9 cellular contexts compared by ENCODE assay signal in the genomic region with DNA sequence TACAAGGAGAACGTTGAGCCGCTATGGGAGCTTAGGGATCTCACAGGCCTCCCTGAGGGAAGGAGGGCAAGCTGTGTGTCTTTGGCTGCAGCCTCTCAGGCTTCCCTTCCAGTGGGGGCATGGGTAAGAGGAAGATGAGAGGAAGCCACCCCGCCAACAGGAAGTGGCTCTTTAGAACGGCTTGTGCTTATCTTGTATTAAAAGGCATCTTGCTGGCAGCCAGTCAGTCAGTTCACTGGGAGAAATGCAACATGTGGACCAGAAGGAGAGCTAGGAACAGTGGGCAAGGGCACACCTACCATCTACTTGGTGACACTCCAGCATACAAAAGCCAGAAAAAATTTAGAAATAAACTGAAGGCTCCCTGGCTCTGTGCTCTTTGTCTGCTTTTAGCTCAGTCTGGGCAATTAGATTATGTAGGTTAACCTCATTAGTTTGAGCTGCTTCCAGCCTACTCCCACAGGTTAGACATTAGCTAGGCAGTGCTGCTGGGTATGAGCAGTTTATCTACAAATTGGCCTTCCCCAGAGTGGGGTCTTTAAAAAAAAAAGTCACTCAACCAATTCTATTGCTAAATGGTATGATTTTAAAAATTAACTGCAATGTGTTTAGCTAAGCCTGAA.
A peak's percentile ranks its signal among the peaks of the same experiment; 100 is the strongest.
DNase-seq lines count a peak whose midpoint lies in the region; ATAC-seq and TF ChIP-seq lines count a peak whose summit lies in the region.
"Had no signal": no experiment of that assay in that cellular context is flagged by ENCODE, and none has a peak within 500 bp of the region (broad histone marks: within the 10 kb centered on the region; RNA-seq: fewer than 3 reads in every experiment).

No MANE protein-coding gene starts in this region.

- peak; percentile 95 for DNase-seq in A673 (ENCODE audit: low spot score)
- peak; percentile 11 for DNase-seq in Daoy (ENCODE audit: low read depth)
- peak in 2 of 3 donors; percentile 17 to 53 for DNase-seq in Peyer's patch
- DNase-seq in choroid plexus epithelial cell (ENCODE audit: low read depth), result peak; percentile 3
- no peak for DNase-seq in effector memory CD4-positive, alpha-beta T cell
- no peak for DNase-seq in left lung
- DNase-seq in MCF 10A (ENCODE audit: unreplicated experiment), result no peak
- DNase-seq in stimulated activated CD4-positive, alpha-beta T cell treated with anti-CD3 and anti-CD28 coated beads, Interleukin-12 subunit alpha, Interleukin-12 subunit beta, amount 100 ng/mL, for 4 hours, result no peak

- intact Hi-C loops in A673 (cut with micrococcal nuclease; ENCODE audit: unreplicated experiment) (no loop called here), left lung (cut with DNase I) (no loop called here), MCF 10A (cut with micrococcal nuclease) (no loop called here)

- POLR2A ChIA-PET in A673 (lab: Charles Lee; ENCODE audit: low non-redundant PET), result interaction anchor here (0.7 kb wide), 2 partner anchors 55 to 1788 kb away, joined by 3 to 4 read pairs; no protein-coding TSS in a partner anchor
- POLR2A ChIA-PET in MCF 10A (lab: Yijun Ruan, JAX), result no interaction called here

- H3K4me1 ChIP-seq in A673 (ENCODE audit: insufficient read depth, low read length, poor library complexity, severe bottlenecking) (peaks cover 40% of the 10 kb centered on the region), Peyer's patch (no peaks in the 10 kb centered on the region), left lung (peaks cover 0 to 6% of the 10 kb centered on the region in 2 donors)
- no peaks in the 10 kb centered on the region for H3K4me1 ChIP-seq in effector memory CD4-positive, alpha-beta T cell (ENCODE audit: control insufficient read depth, insufficient read depth, low read length, poor library complexity, severe bottlenecking)

- no peaks in the 10 kb centered on the region for H3K9me3 ChIP-seq in A673 (ENCODE audit: low read depth, low read length, poor library complexity, severe bottlenecking)
- H3K9me3 ChIP-seq in Peyer's patch, result no peaks in the 10 kb centered on the region
- no peaks in the 10 kb centered on the region for H3K9me3 ChIP-seq in effector memory CD4-positive, alpha-beta T cell (ENCODE audit: control insufficient read depth, low read length)
- H3K9me3 ChIP-seq in left lung, result no peaks in the 10 kb centered on the region

- no peak for ATAC-seq in left lung

- no peaks in the 10 kb centered on the region for H3K4me1 Mint-ChIP-seq in MCF 10A (ENCODE audit: insufficient read depth, unreplicated experiment)

- TF ChIP-seq CTCF in A673 (conservative IDR thresholded peaks at IDR 0.05; ENCODE audit: low read depth, low read length), result no peak
- no peak for TF ChIP-seq CTCF in Peyer's patch (IDR thresholded peaks at IDR 0.05)
- TF ChIP-seq CTCF in choroid plexus epithelial cell (conservative IDR thresholded peaks at IDR 0.05; ENCODE audit: low read depth, low read length), result no peak
- TF ChIP-seq CTCF in left lung (IDR thresholded peaks at IDR 0.05), result no peak
- no peak for TF ChIP-seq CTCF in MCF 10A (IDR thresholded peaks at IDR 0.05; ENCODE audit: unreplicated experiment)

- no peaks in the 10 kb centered on the region for H3K9me3 Mint-ChIP-seq in MCF 10A (ENCODE audit: unreplicated experiment)

- H3K27me3 ChIP-seq in A673 (replicated peaks; ENCODE audit: insufficient read depth, low read depth, low read length, poor library complexity) (no peaks in the 10 kb centered on the region), Peyer's patch (no peaks in the 10 kb centered on the region), left lung (no peaks in the 10 kb centered on the region)
- H3K27me3 ChIP-seq in effector memory CD4-positive, alpha-beta T cell (replicated peaks; ENCODE audit: control insufficient read depth, insufficient read depth, low read length, poor library complexity, severe bottlenecking), result no peaks in the 10 kb centered on the region

- CTCF ChIA-PET in A673 (lab: Charles Lee) (no interaction called here), MCF 10A (lab: Yijun Ruan, JAX) (interaction anchor here (0.7 kb wide), 2 partner anchors 70 to 279 kb away, joined by 3 read pairs; no protein-coding TSS in a partner anchor)

- no peak overlapping the region for H3K4me3 Mint-ChIP-seq in MCF 10A (ENCODE audit: unreplicated experiment)

- H3K4me3 ChIP-seq in A673 (ENCODE audit: low read depth, low read length, poor library complexity, severe bottlenecking), result no peak overlapping the region
- no peak overlapping the region for H3K4me3 ChIP-seq in Peyer's patch
- H3K4me3 ChIP-seq in choroid plexus epithelial cell (ENCODE audit: low read depth, low read length), result no peak overlapping the region
- no peak overlapping the region for H3K4me3 ChIP-seq in effector memory CD4-positive, alpha-beta T cell (ENCODE audit: insufficient read depth, low read depth, low read length, poor library complexity, severe bottlenecking)
- H3K4me3 ChIP-seq in left lung, result no peak overlapping the region

- no peaks in the 10 kb centered on the region for H3K36me3 Mint-ChIP-seq in MCF 10A (ENCODE audit: insufficient read depth, unreplicated experiment)

- BruUV-seq in A673 (replicated peaks; lab: Mats Ljungman, UMichigan) (no TSS peak), MCF 10A (replicated peaks; lab: Mats Ljungman, UMichigan) (no TSS peak)

- H3K27me3 Mint-ChIP-seq in MCF 10A (ENCODE audit: insufficient read depth, unreplicated experiment), result no peaks in the 10 kb centered on the region

- no peak for TF ChIP-seq POLR2A in Peyer's patch (IDR thresholded peaks at IDR 0.05)

- H3K36me3 ChIP-seq in A673 (ENCODE audit: insufficient read depth, low read length, poor library complexity, severe bottlenecking) (no peaks in the 10 kb centered on the region), Peyer's patch (no peaks in the 10 kb centered on the region), left lung (no peaks in the 10 kb centered on the region)
- H3K36me3 ChIP-seq in effector memory CD4-positive, alpha-beta T cell (ENCODE audit: control insufficient read depth, insufficient read depth, low read length), result no peaks in the 10 kb centered on the region

- H3K27ac ChIP-seq in A673 (ENCODE audit: low read depth, low read length, poor library complexity, severe bottlenecking), result peak overlapping the region; percentile 22
- H3K27ac ChIP-seq in Peyer's patch, result no peak overlapping the region
- no peak overlapping the region for H3K27ac ChIP-seq in effector memory CD4-positive, alpha-beta T cell (ENCODE audit: insufficient read depth, low read length, poor library complexity, severe bottlenecking)
- no peak overlapping the region for H3K27ac ChIP-seq in left lung
- H3K27ac ChIP-seq: epithelial cell of prostate had no signal

- H3K27ac Mint-ChIP-seq in MCF 10A (ENCODE audit: low read depth, unreplicated experiment), result no peak overlapping the region

Comparison
In these comparisons a context has a peak if more than half of its experiments do, and no peak if none do; other contexts are left out.
1. DNase-seq: peak in A673 (single experiment), Daoy (single experiment), Peyer's patch (2 of 3) and choroid plexus epithelial cell (single experiment); none in effector memory CD4-positive, alpha-beta T cell (0 of 3), left lung (0 of 2), MCF 10A (single experiment) and stimulated activated CD4-positive, alpha-beta T cell treated with anti-CD3 and anti-CD28 coated beads, Interleukin-12 subunit alpha, Interleukin-12 subunit beta, amount 100 ng/mL, for 4 hours (single experiment).